12 cellular contexts compared by ENCODE assay signal in genomic region chr14:105070760-105071137, GRCh38. TPM values are rescaled to one million over a fixed set of nuclear protein-coding genes. Genes with fewer than 3 reads are reported as not detected.
A peak's percentile ranks its signal among the peaks of the same experiment; 100 is the strongest.
DNase-seq lines count a peak whose midpoint lies in the region; ATAC-seq and TF ChIP-seq lines count a peak whose summit lies in the region.
"Had no signal": no experiment of that assay in that cellular context is flagged by ENCODE, and none has a peak within 500 bp of the region (broad histone marks: within the 10 kb centered on the region; RNA-seq: fewer than 3 reads in every experiment).

No MANE protein-coding gene starts in this region.

- H3K36me3 Mint-ChIP-seq in activated B cell treated with CpG ODN at 0.5 μM for 24 hours (ENCODE audit: low read depth), result no peaks in the 10 kb centered on the region

- CTCF ChIA-PET in activated B cell treated with CpG ODN at 0.5 μM for 24 hours (lab: Charles Lee) (interaction anchor here (1.0 to 2.9 kb wide), 4 partner anchors 9 to 25 kb away, joined by 3 to 18 read pairs (median 5); no protein-coding TSS in a partner anchor), RWPE1 (lab: Yijun Ruan, JAX) (interaction anchor here (0.6 to 1.0 kb wide), 3 partner anchors 16 to 1099 kb away, joined by 3 to 8 read pairs (median 4); no protein-coding TSS in a partner anchor)

- no peak for TF ChIP-seq POLR2A in body of pancreas (IDR thresholded peaks at IDR 0.05)
- TF ChIP-seq POLR2A in esophagus squamous epithelium (IDR thresholded peaks at IDR 0.05), result no peak

- peaks cover 93 to 97% (median 95%) of the 10 kb centered on the region in 10 experiments for H3K4me1 ChIP-seq in BLaER1 treated with 17β-estradiol and CSF1 and Interleukin-3, amounts not matched to agents 10 nM and 100 nM
- peaks cover 32% of the 10 kb centered on the region for H3K4me1 ChIP-seq in lower lobe of right lung
- H3K4me1 ChIP-seq in body of pancreas, result peaks cover 4% of the 10 kb centered on the region
- H3K4me1 ChIP-seq in esophagus squamous epithelium, result peaks cover 3 to 50% (median 6%) of the 10 kb centered on the region in 3 donors

- no peak for TF ChIP-seq CTCF in GM12875 (IDR thresholded peaks at IDR 0.05; ENCODE audit: borderline replicate concordance, insufficient read depth, low read depth, low read length)
- no peak for TF ChIP-seq CTCF in activated B cell treated with CpG ODN at 0.5 μM for 24 hours (IDR thresholded peaks at IDR 0.05)
- no peak for TF ChIP-seq CTCF in lower lobe of right lung (IDR thresholded peaks at IDR 0.05)
- no peak for TF ChIP-seq CTCF in RWPE1 (conservative IDR thresholded peaks at IDR 0.05; ENCODE audit: low read depth)
- no peak for TF ChIP-seq CTCF in body of pancreas (IDR thresholded peaks at IDR 0.05)
- no peak for TF ChIP-seq CTCF in esophagus squamous epithelium (IDR thresholded peaks at IDR 0.05)

- peak overlapping the region; percentile 42 to 75 (median 67); a peak in 21 of 22 replicates for H3K27ac ChIP-seq in BLaER1 treated with 17β-estradiol and CSF1 and Interleukin-3, amounts not matched to agents 10 nM and 100 nM
- peak overlapping the region; percentile 58 for H3K27ac ChIP-seq in lower lobe of right lung
- no peak overlapping the region for H3K27ac ChIP-seq in RWPE1
- H3K27ac ChIP-seq in body of pancreas, result peak overlapping the region in 2 of 4 donors; percentile 24 to 40
- peak overlapping the region in 2 of 4 donors; percentile 18 to 31 for H3K27ac ChIP-seq in esophagus squamous epithelium
- H3K27ac ChIP-seq: PC-9, VCaP had no signal

- H3K27me3 Mint-ChIP-seq in activated B cell treated with CpG ODN at 0.5 μM for 24 hours, result no peaks in the 10 kb centered on the region

- peak; percentile 60 for ATAC-seq in activated B cell treated with CpG ODN at 0.5 μM for 24 hours (ENCODE audit: low read depth)
- no peak for ATAC-seq in lower lobe of right lung
- ATAC-seq in body of pancreas, result no peak
- ATAC-seq in GM19324 (IDR thresholded peaks at IDR 0.05; ENCODE audit: low FRiP score, unreplicated experiment), result no peak

- 50 to 60% methylated on average over 7 of the region's 7 CpGs for WGBS in body of pancreas, 2 donors
- 41 to 66% methylated on average over 5 to 7 of the region's 7 CpGs for WGBS in esophagus squamous epithelium, 2 donors

- DNase-seq in activated B cell treated with CpG ODN at 0.5 μM for 24 hours (no peak), lower lobe of right lung (no peak), RWPE1 (ENCODE audit: low spot score) (no peak), body of pancreas (no peak), esophagus squamous epithelium (lab: John Stamatoyannopoulos, UW) (no peak)
- DNase-seq: Caco-2, NCI-H2171 had no signal

- H3K4me3 ChIP-seq in BLaER1 treated with 17β-estradiol and CSF1 and Interleukin-3, amounts not matched to agents 10 nM and 100 nM, result 0 out of 20 replicates have a peak overlapping the region, but pooled peaks of 3 of the 10 experiments have one; percentile 0 to 17 (median 5)
- H3K4me3 ChIP-seq in GM12875 (ENCODE audit: low read depth, low read length) (peak overlapping the region; percentile 36), lower lobe of right lung (no peak overlapping the region), body of pancreas (no peak overlapping the region), esophagus squamous epithelium (no peak overlapping the region)
- H3K4me3 ChIP-seq: PC-9 had no signal

- H3K27me3 ChIP-seq in BLaER1 treated with 17β-estradiol and CSF1 and Interleukin-3, amounts not matched to agents 10 nM and 100 nM, result no peaks in the 10 kb centered on the region
- H3K27me3 ChIP-seq in lower lobe of right lung (ENCODE audit: low read depth) (no peaks in the 10 kb centered on the region), body of pancreas (no peaks in the 10 kb centered on the region), esophagus squamous epithelium (peaks cover 0 to 93% (median 0%) of the 10 kb centered on the region in 4 donors)

- POLR2A ChIA-PET in activated B cell treated with CpG ODN at 0.5 μM for 24 hours (lab: Charles Lee), result interaction anchor here (0.6 to 3.0 kb wide), 11 partner anchors 9 to 465 kb away, joined by 3 to 26 read pairs (median 4); partner anchors contain the start of genes CDCA4 and PLD4
- POLR2A ChIA-PET in RWPE1 (lab: Yijun Ruan, JAX; ENCODE audit: low non-redundant PET), result interaction anchor here (0.5 kb wide), 1 partner anchor 42 kb away, joined by 3 read pairs; no protein-coding TSS in a partner anchor

- H3K4me3 Mint-ChIP-seq in activated B cell treated with CpG ODN at 0.5 μM for 24 hours, result peak overlapping the region; percentile 67

- H4K20me1 ChIP-seq in BLaER1 treated with 17β-estradiol and CSF1 and Interleukin-3, amounts not matched to agents 10 nM and 100 nM, result no peaks in the 10 kb centered on the region

- peak overlapping the region; percentile 78 to 99 (median 85) for H3K4me2 ChIP-seq in BLaER1 treated with 17β-estradiol and CSF1 and Interleukin-3, amounts not matched to agents 10 nM and 100 nM
- H3K4me2 ChIP-seq: PC-9 had no signal

- intact Hi-C loops in activated B cell treated with CpG ODN at 0.5 μM for 24 hours (cut with micrococcal nuclease), result loop anchor here (1.0 kb wide), 2 partner anchors 9 to 16 kb away; no protein-coding TSS in a partner anchor
- intact Hi-C loops in lower lobe of right lung (cut with DNase I), result no loop called here
- intact Hi-C loops in body of pancreas (cut with DNase I), result no loop called here
- intact Hi-C loops in esophagus squamous epithelium (cut with DNase I), result no loop called here

- peaks cover 69% of the 10 kb centered on the region for H3K4me1 Mint-ChIP-seq in activated B cell treated with CpG ODN at 0.5 μM for 24 hours

- no peaks in the 10 kb centered on the region for H3K9me3 ChIP-seq in BLaER1 treated with 17β-estradiol and CSF1 and Interleukin-3, amounts not matched to agents 10 nM and 100 nM (replicated peaks in 1 of 11)
- H3K9me3 ChIP-seq in lower lobe of right lung (no peaks in the 10 kb centered on the region), body of pancreas (no peaks in the 10 kb centered on the region), esophagus squamous epithelium (no peaks in the 10 kb centered on the region)
- H3K9me3 ChIP-seq: Caco-2 had no signal

- peak overlapping the region; percentile 92 for H3K27ac Mint-ChIP-seq in activated B cell treated with CpG ODN at 0.5 μM for 24 hours

- peak overlapping the region; percentile 20 to 59 (median 44); a peak in 17 of 22 replicates for H3K9ac ChIP-seq in BLaER1 treated with 17β-estradiol and CSF1 and Interleukin-3, amounts not matched to agents 10 nM and 100 nM

- H3K36me3 ChIP-seq in BLaER1 treated with 17β-estradiol and CSF1 and Interleukin-3, amounts not matched to agents 10 nM and 100 nM, result no peaks in the 10 kb centered on the region
- H3K36me3 ChIP-seq in lower lobe of right lung (no peaks in the 10 kb centered on the region), body of pancreas (replicated peaks in 1 of 2; ENCODE audit: insufficient read depth in 1 of 2, low read depth in 2 of 2) (no peaks in the 10 kb centered on the region), esophagus squamous epithelium (no peaks in the 10 kb centered on the region)

- no peaks in the 10 kb centered on the region for H3K9me3 Mint-ChIP-seq in activated B cell treated with CpG ODN at 0.5 μM for 24 hours

RNA-seq across cellular contexts. Expression of gene GPR132, which starts 5.5 kb away (rescaled TPM):
- total RNA-seq in activated B cell treated with CpG ODN at 0.5 μM for 24 hours (43.4 and 48.5 TPM in 2 replicates), lower lobe of right lung (7.2 TPM), body of pancreas (1 to 10 TPM in 1 of 2 donors, not detected in 1; 1.0 TPM), esophagus squamous epithelium (1 to 10 TPM in 3 of 4 donors, under 1 TPM in 1; 0.79 to 5.0 (median 1.6) TPM)
- total RNA-seq: Caco-2, PC-9 had no signal

RNA-seq across cellular contexts. Expression of gene CDCA4, which starts 49.9 kb away (rescaled TPM):
- total RNA-seq in activated B cell treated with CpG ODN at 0.5 μM for 24 hours, result 11.7 and 13.6 TPM in 2 replicates
- 6.9 TPM for total RNA-seq in lower lobe of right lung
- 1 to 10 TPM; 2.6 to 4.7 TPM for total RNA-seq in body of pancreas
- 10 to 100 TPM; 15.3 to 35.0 (median 23.3) TPM for total RNA-seq in esophagus squamous epithelium
